In genomic region chr7:27130540-27131389, GRCh38 we compare ENCODE assay signal across 8 cellular contexts.
DNase-seq lines count a peak whose midpoint lies in the region; ATAC-seq lines count a peak whose summit lies in the region.

TSS of gene HOXA4 (minus strand) at chr7:27130757. CDS start at chr7:27130733, 24 bp downstream.

- peak within 1 kb of the TSS; percentile 67 for H3K4me3 Mint-ChIP-seq in T-helper 1 cell treated with Interleukin-12 subunit alpha and Interleukin-12 subunit beta and Interleukin-4 antibody, amounts not matched to agents 30 μg/mL and 1 μg/mL, for 36 hours

- H3K36me3 Mint-ChIP-seq in T-helper 1 cell treated with Interleukin-12 subunit alpha and Interleukin-12 subunit beta and Interleukin-4 antibody, amounts not matched to agents 30 μg/mL and 1 μg/mL, for 36 hours (ENCODE audit: low read depth) = peaks cover 1% of the 10 kb centered on the region

- H3K27ac ChIP-seq in skin epidermis = peak within 1 kb of the TSS in 20 of 21 experiments; percentile 60 to 92 (median 82)

- peaks cover 69% of the 10 kb centered on the region for H3K27me3 Mint-ChIP-seq in T-helper 1 cell treated with Interleukin-12 subunit alpha and Interleukin-12 subunit beta and Interleukin-4 antibody, amounts not matched to agents 30 μg/mL and 1 μg/mL, for 36 hours (ENCODE audit: low read depth)

- DNase-seq in C1 segment of cervical spinal cord (lab: John Stamatoyannopoulos, UW) (peak in 11 of 14 donors; percentile 79 to 96 (median 88)), HK-2 (ENCODE audit: unreplicated experiment) (peak; percentile 97), amniotic epithelial cell (ENCODE audit: low read depth) (peak; percentile 82)

- no peak within 1 kb of the TSS for H3K27ac Mint-ChIP-seq in T-helper 1 cell treated with Interleukin-12 subunit alpha and Interleukin-12 subunit beta and Interleukin-4 antibody, amounts not matched to agents 30 μg/mL and 1 μg/mL, for 36 hours

- H3K4me3 ChIP-seq in iPS-11a (ENCODE audit: low read depth, low read length) (peak within 1 kb of the TSS; percentile 13), skin epidermis (peak within 1 kb of the TSS; percentile 51 to 72 (median 61))

- H3K9me3 Mint-ChIP-seq in T-helper 1 cell treated with Interleukin-12 subunit alpha and Interleukin-12 subunit beta and Interleukin-4 antibody, amounts not matched to agents 30 μg/mL and 1 μg/mL, for 36 hours = no peaks in the 10 kb centered on the region

- H3K4me1 Mint-ChIP-seq in T-helper 1 cell treated with Interleukin-12 subunit alpha and Interleukin-12 subunit beta and Interleukin-4 antibody, amounts not matched to agents 30 μg/mL and 1 μg/mL, for 36 hours (ENCODE audit: low read depth) = peaks cover 22% of the 10 kb centered on the region

- ATAC-seq in GM21526 (IDR thresholded peaks at IDR 0.05; ENCODE audit: low FRiP score, unreplicated experiment) (no peak), HG03159 (IDR thresholded peaks at IDR 0.05; ENCODE audit: unreplicated experiment) (no peak)
